Comparison of ENCODE assay signal across 6 cellular contexts in genomic region chr6:53317299-53317698, GRCh38. TPM values are rescaled to one million over a fixed set of nuclear protein-coding genes. Genes with fewer than 3 reads are reported as not detected.
DNase-seq lines count a peak whose midpoint lies in the region; ATAC-seq and TF ChIP-seq lines count a peak whose summit lies in the region.
"Not testable (repeated sequence)": the region's sequence is repeated elsewhere in the genome, so short reads cannot be mapped to it uniquely, and the experiment has no call there.

No MANE protein-coding gene starts in this region.

- CTCF ChIA-PET in HEK293 (lab: Yijun Ruan, JAX) = not testable (repeated sequence)

- H3K36me3 Mint-ChIP-seq in T-helper 17 cell (ENCODE audit: low read depth); naive B cell; nephron (ENCODE audit: low read depth): not testable (repeated sequence)
- H3K36me3 Mint-ChIP-seq in activated naive CD4-positive, alpha-beta T cell treated with anti-CD3 and anti-CD28 coated beads, Interleukin-2, amount 50 U/mL, for 24 hours = peaks cover 16% of the 10 kb centered on the region
- peaks cover 19% of the 10 kb centered on the region for H3K36me3 Mint-ChIP-seq in central memory CD8-positive, alpha-beta T cell (ENCODE audit: insufficient read depth)

- not testable (repeated sequence) for H3K27me3 Mint-ChIP-seq in T-helper 17 cell; activated naive CD4-positive, alpha-beta T cell treated with anti-CD3 and anti-CD28 coated beads, Interleukin-2, amount 50 U/mL, for 24 hours; central memory CD8-positive, alpha-beta T cell; naive B cell; nephron (ENCODE audit: low read depth)

- not testable (repeated sequence) for DNase-seq in T-helper 17 cell; central memory CD8-positive, alpha-beta T cell (ENCODE audit: low spot score in 2 of 2); naive B cell

- peaks cover 52% of the 10 kb centered on the region for H3K4me1 Mint-ChIP-seq in T-helper 17 cell
- H3K4me1 Mint-ChIP-seq in activated naive CD4-positive, alpha-beta T cell treated with anti-CD3 and anti-CD28 coated beads, Interleukin-2, amount 50 U/mL, for 24 hours = peaks cover 82% of the 10 kb centered on the region
- H3K4me1 Mint-ChIP-seq in central memory CD8-positive, alpha-beta T cell = peaks cover 68% of the 10 kb centered on the region
- H3K4me1 Mint-ChIP-seq in naive B cell = peaks cover 58 to 81% (median 81%) of the 10 kb centered on the region in 3 donors
- peaks cover 39% of the 10 kb centered on the region for H3K4me1 Mint-ChIP-seq in nephron

- ATAC-seq in T-helper 17 cell; central memory CD8-positive, alpha-beta T cell (replicated peaks; ENCODE audit: extremely low read depth, poor library complexity, severe bottlenecking); naive B cell (ENCODE audit: low read depth in 2 of 2): not testable (repeated sequence)

- not testable (repeated sequence) for H3K9me3 ChIP-seq in HEK293 (ENCODE audit: control insufficient read depth, insufficient read depth, low read depth, low read length); T-helper 17 cell (ENCODE audit: control insufficient read depth, low read length, poor library complexity, severe bottlenecking)

- H3K4me1 ChIP-seq in HEK293 (ENCODE audit: control insufficient read depth, insufficient read depth, low read length) = peaks cover 25% of the 10 kb centered on the region

- TF ChIP-seq CTCF in HEK293 (tag by site-specific recombination; IDR thresholded peaks at IDR 0.05); nephron (IDR thresholded peaks at IDR 0.05; ENCODE audit: unreplicated experiment in 3 of 3): not testable (repeated sequence)

- H3K36me3 ChIP-seq in HEK293 (ENCODE audit: control insufficient read depth in 2 of 2, insufficient read depth in 1 of 2, low read length in 2 of 2) = not testable (repeated sequence)

- H3K27ac ChIP-seq in HEK293 (ENCODE audit: extremely low read depth, low read depth, low read length) = not testable (repeated sequence)

- H3K27ac Mint-ChIP-seq in T-helper 17 cell (peak overlapping the region; percentile 84), naive B cell (peak overlapping the region in 4 of 6 donors; percentile 53 to 69 (median 65)), nephron (peak overlapping the region in 2 of 3 experiments; percentile 6 to 13)
- H3K27ac Mint-ChIP-seq in activated naive CD4-positive, alpha-beta T cell treated with anti-CD3 and anti-CD28 coated beads, Interleukin-2, amount 50 U/mL, for 24 hours = peak overlapping the region; percentile 74
- H3K27ac Mint-ChIP-seq in central memory CD8-positive, alpha-beta T cell (ENCODE audit: low read depth) = peak overlapping the region; percentile 33

- POLR2A ChIA-PET in HEK293 (lab: Yijun Ruan, JAX) = not testable (repeated sequence)

- H3K4me3 Mint-ChIP-seq in T-helper 17 cell (peak overlapping the region; percentile 33), naive B cell (peak overlapping the region in 3 of 8 donors; percentile 37 to 74 (median 57))
- H3K4me3 Mint-ChIP-seq in activated naive CD4-positive, alpha-beta T cell treated with anti-CD3 and anti-CD28 coated beads, Interleukin-2, amount 50 U/mL, for 24 hours; central memory CD8-positive, alpha-beta T cell; nephron: not testable (repeated sequence)

- H3K4me3 ChIP-seq in HEK293 (ENCODE audit: low read depth, low read length) = not testable (repeated sequence)

- H3K9me3 Mint-ChIP-seq in activated naive CD4-positive, alpha-beta T cell treated with anti-CD3 and anti-CD28 coated beads, Interleukin-2, amount 50 U/mL, for 24 hours; central memory CD8-positive, alpha-beta T cell; naive B cell; nephron: not testable (repeated sequence)

TF ChIP-seq in HEK293, 187 proteins besides CTCF, POLR2A, EP300 and RAD21:
- TF ChIP-seq MZF1 (tag by site-specific recombination; IDR thresholded peaks at IDR 0.05; ENCODE audit: borderline replicate concordance) (0 out of 2 replicates have a peak, but pooled peaks have one; percentile 25), ZNF146 (tag by site-specific recombination; IDR thresholded peaks at IDR 0.05) (peak; percentile 98), ZNF580 (tag by site-specific recombination; IDR thresholded peaks at IDR 0.05) (peak; percentile 51; the same call in 1 of the 2 replicates)

RNA-seq across cellular contexts. Expression of gene ELOVL5, which starts 31.5 kb away (rescaled TPM):
- 100 to 1,000 TPM; 121 to 147 TPM for total RNA-seq in T-helper 17 cell
- 100 to 1,000 TPM; 124 to 200 (median 166) TPM for polyA plus RNA-seq in naive B cell (ENCODE audit: low read depth in 6 of 6)

Comparison
In these comparisons a context has a peak if more than half of its experiments do, and no peak if none do; other contexts are left out.
1. H3K27ac Mint-ChIP-seq: peak in every context shown above with its lines; median percentile 84 in T-helper 17 cell; 74 in activated naive CD4-positive, alpha-beta T cell treated with anti-CD3 and anti-CD28 coated beads, Interleukin-2, amount 50 U/mL, for 24 hours; 65 in naive B cell; 33 in central memory CD8-positive, alpha-beta T cell; 10 in nephron.